11 cellular contexts compared by ENCODE assay signal in the genomic region with DNA sequence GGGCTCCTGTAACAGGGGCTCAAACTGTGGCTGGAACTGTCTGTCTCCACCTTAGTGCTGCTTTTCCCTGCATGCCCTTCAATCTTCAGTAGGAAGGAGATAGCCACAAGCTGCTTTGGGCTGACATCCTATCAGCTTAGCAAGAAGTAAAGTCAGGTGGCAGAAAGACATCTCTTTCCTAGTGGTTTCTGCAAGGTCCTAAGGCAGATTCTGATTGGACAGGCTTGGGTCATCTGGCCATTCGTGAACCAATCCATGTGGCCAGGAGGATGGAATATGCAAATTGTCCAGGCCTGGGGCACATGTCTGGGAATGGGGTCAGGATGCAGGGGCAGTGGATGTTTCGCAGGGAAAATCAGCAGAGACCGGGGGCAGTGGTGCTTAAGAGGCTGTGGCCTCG. TPM values are rescaled to one million over a fixed set of nuclear protein-coding genes. Genes with fewer than 3 reads are reported as not detected.
DNase-seq lines count a peak whose midpoint lies in the region; ATAC-seq, FAIRE-seq and TF ChIP-seq lines count a peak whose summit lies in the region.
"Had no signal": no experiment of that assay in that cellular context is flagged by ENCODE, and none has a peak within 500 bp of the region (broad histone marks: within the 10 kb centered on the region; RNA-seq: fewer than 3 reads in every experiment).

No MANE protein-coding gene starts in this region.

- H3K27ac Mint-ChIP-seq in T-helper 2 cell treated with Interferon-gamma antibody and Interleukin-4, amounts not matched to agents 5 μg/mL and 100 μg/mL, for 36 hours = peak overlapping the region; percentile 10
- no peak overlapping the region for H3K27ac Mint-ChIP-seq in T-cell
- H3K27ac Mint-ChIP-seq: stimulated activated memory B cell treated with anti-CD40 and anti-IgM and Interleukin-4, amounts not matched to agents 10 μg/mL and 1 μg/mL and 100 μg/mL, for 72 hours had no signal

- H3K4me3 Mint-ChIP-seq in T-helper 2 cell treated with Interferon-gamma antibody and Interleukin-4, amounts not matched to agents 5 μg/mL and 100 μg/mL, for 36 hours = no peak overlapping the region
- no peak overlapping the region for H3K4me3 Mint-ChIP-seq in T-cell
- H3K4me3 Mint-ChIP-seq: activated T-cell treated with anti-CD3 and anti-CD28 coated beads, Interleukin-2, amount 50 U/mL, for 24 hours; stimulated activated memory B cell treated with anti-CD40 and anti-IgM and Interleukin-4, amounts not matched to agents 10 μg/mL and 1 μg/mL and 100 μg/mL, for 72 hours had no signal

- TF ChIP-seq CTCF in epithelial cell of esophagus (IDR thresholded peaks at IDR 0.05; ENCODE audit: insufficient read depth, low read depth, low read length, missing control alignments) (no peak), testis (IDR thresholded peaks at IDR 0.05) (no peak), D721Med (IDR thresholded peaks at IDR 0.05; ENCODE audit: insufficient read depth, missing control alignments) (no peak)

- POLR2A ChIA-PET in T-cell (lab: Charles Lee) = interaction anchor here in 1 of 2 donors (0.6 kb wide), 1 partner anchor 13 kb away, joined by 8 read pairs; no protein-coding TSS in a partner anchor

- no peak for DNase-seq in T-helper 2 cell treated with Interferon-gamma antibody and Interleukin-4, amounts not matched to agents 5 μg/mL and 100 μg/mL, for 36 hours (ENCODE audit: low spot score)
- DNase-seq in T-helper 2 cell = no peak
- DNase-seq in RCC 7860 (ENCODE audit: low spot score) = peak; percentile 4
- DNase-seq in epithelial cell of esophagus (ENCODE audit: low read depth) = peak; percentile 25
- DNase-seq in testis = peak; percentile 46
- DNase-seq in globus pallidus (ENCODE audit: low spot score) = no peak
- no peak for DNase-seq in T-cell
- DNase-seq in D721Med (ENCODE audit: insufficient read length, low spot score) = no peak
- DNase-seq: activated T-cell treated with anti-CD3 and anti-CD28 coated beads, Interleukin-2, amount 50 U/mL, for 24 hours had no signal

- intact Hi-C loops in testis (cut with DNase I; ENCODE audit: low total_unique reads) = loop anchor here (10.0 kb wide), 1 partner anchor 244 kb away; no protein-coding TSS in a partner anchor

- H3K36me3 ChIP-seq in testis (ENCODE audit: low read depth, missing control alignments) = no peaks in the 10 kb centered on the region

- H3K9me3 ChIP-seq in testis = no peaks in the 10 kb centered on the region

- H3K27ac ChIP-seq in testis = no peak overlapping the region

- FAIRE-seq in RCC 7860 (lab: Jason Lieb, UNC) = no peak
- FAIRE-seq in D721Med (lab: Jason Lieb, UNC) = no peak

- H3K36me3 Mint-ChIP-seq in T-helper 2 cell treated with Interferon-gamma antibody and Interleukin-4, amounts not matched to agents 5 μg/mL and 100 μg/mL, for 36 hours (ENCODE audit: low read depth) = peaks cover 30% of the 10 kb centered on the region
- peaks cover 25% of the 10 kb centered on the region for H3K36me3 Mint-ChIP-seq in T-cell

- CTCF ChIA-PET in T-cell (lab: Charles Lee) = interaction anchor here in 1 of 2 donors (0.9 kb wide), 1 partner anchor 102 kb away, joined by 3 read pairs; no protein-coding TSS in a partner anchor

- H3K4me3 ChIP-seq in epithelial cell of esophagus (ENCODE audit: low read length) = no peak overlapping the region
- no peak overlapping the region for H3K4me3 ChIP-seq in testis

- TF ChIP-seq POLR2A in testis (IDR thresholded peaks at IDR 0.05) = no peak

- H3K27me3 ChIP-seq in testis = no peaks in the 10 kb centered on the region

- H3K4me1 ChIP-seq in testis = peaks cover 11% of the 10 kb centered on the region

- H3K9me3 Mint-ChIP-seq in T-helper 2 cell treated with Interferon-gamma antibody and Interleukin-4, amounts not matched to agents 5 μg/mL and 100 μg/mL, for 36 hours = no peaks in the 10 kb centered on the region
- no peaks in the 10 kb centered on the region for H3K9me3 Mint-ChIP-seq in T-cell
- H3K9me3 Mint-ChIP-seq: activated T-cell treated with anti-CD3 and anti-CD28 coated beads, Interleukin-2, amount 50 U/mL, for 24 hours; stimulated activated memory B cell treated with anti-CD40 and anti-IgM and Interleukin-4, amounts not matched to agents 10 μg/mL and 1 μg/mL and 100 μg/mL, for 72 hours had no signal

- 85 to 90% methylated on average over 4 of the region's 4 CpGs for WGBS in testis, 2 donors

- H3K4me1 Mint-ChIP-seq in T-helper 2 cell treated with Interferon-gamma antibody and Interleukin-4, amounts not matched to agents 5 μg/mL and 100 μg/mL, for 36 hours (ENCODE audit: low read depth) = peaks cover 20% of the 10 kb centered on the region
- peaks cover 16 to 25% (median 24%) of the 10 kb centered on the region in 3 donors for H3K4me1 Mint-ChIP-seq in T-cell

- no peak for ATAC-seq in T-cell (replicated peaks in 1 of 4)
- ATAC-seq: left lobe of liver; stimulated activated memory B cell treated with anti-CD40 and anti-IgM and Interleukin-4, amounts not matched to agents 10 μg/mL and 1 μg/mL and 100 μg/mL, for 72 hours had no signal

- H3K27me3 Mint-ChIP-seq in T-helper 2 cell treated with Interferon-gamma antibody and Interleukin-4, amounts not matched to agents 5 μg/mL and 100 μg/mL, for 36 hours (ENCODE audit: low read depth) = no peaks in the 10 kb centered on the region
- no peaks in the 10 kb centered on the region for H3K27me3 Mint-ChIP-seq in T-cell
- H3K27me3 Mint-ChIP-seq: activated T-cell treated with anti-CD3 and anti-CD28 coated beads, Interleukin-2, amount 50 U/mL, for 24 hours; stimulated activated memory B cell treated with anti-CD40 and anti-IgM and Interleukin-4, amounts not matched to agents 10 μg/mL and 1 μg/mL and 100 μg/mL, for 72 hours had no signal

RNA-seq across cellular contexts. Expression of gene RITA1, which starts 5.2 kb away (rescaled TPM):
- total RNA-seq in testis = 10 to 100 TPM; 20.9 to 22.1 TPM
- polyA plus RNA-seq in testis (ENCODE audit: insufficient read depth, low read depth, low replicate concordance) = 14.3 TPM
- 10 to 100 TPM in 3 of 5 donors, 1 to 10 TPM in 2; 7.8 to 17.8 (median 13.8) TPM for total RNA-seq in T-cell

RNA-seq across cellular contexts. Expression of gene DDX54, which starts 5.5 kb away (rescaled TPM):
- total RNA-seq in testis (10 to 100 TPM; 62.4 to 63.6 TPM), T-cell (10 to 100 TPM; 86.1 to 100.0 (median 88.0) TPM)
- polyA plus RNA-seq in testis (ENCODE audit: insufficient read depth, low read depth, low replicate concordance) = 40.3 TPM

RNA-seq across cellular contexts. Expression of gene TPCN1, which starts 30.5 kb away (rescaled TPM):
- total RNA-seq in testis (10 to 100 TPM; 48.7 to 73.0 TPM), T-cell (10 to 100 TPM; 58.8 to 81.6 (median 73.5) TPM)
- 33.4 TPM for polyA plus RNA-seq in testis (ENCODE audit: insufficient read depth, low read depth, low replicate concordance)

RNA-seq across cellular contexts. Expression of gene CFAP73, which starts 41.2 kb away (rescaled TPM):
- total RNA-seq in testis (under 1 TPM in 1 of 2 donors, not detected in 1; 0.81 TPM), T-cell (under 1 TPM in 2 of 5 donors, not detected in 3; 0.25 to 0.69 TPM)
- polyA plus RNA-seq in testis (ENCODE audit: insufficient read depth, low read depth, low replicate concordance) = 1.2 TPM
- total RNA-seq: left lobe of liver had no signal

RNA-seq across cellular contexts. Expression of gene RASAL1, which starts 55.2 kb away (rescaled TPM):
- 10 to 100 TPM; 18.2 to 20.1 TPM for total RNA-seq in testis
- 5.0 TPM for polyA plus RNA-seq in testis (ENCODE audit: insufficient read depth, low read depth, low replicate concordance)
- 1 to 10 TPM in 2 of 5 donors, under 1 TPM in 3; 0.43 to 2.9 (median 0.85) TPM for total RNA-seq in T-cell

Comparison
In these comparisons a context has a peak if more than half of its experiments do, and no peak if none do; other contexts are left out.
1. DNase-seq: peak in RCC 7860 (single experiment), epithelial cell of esophagus (single experiment) and testis (single experiment); none in T-helper 2 cell treated with Interferon-gamma antibody and Interleukin-4, amounts not matched to agents 5 μg/mL and 100 μg/mL, for 36 hours (single experiment), T-helper 2 cell (0 of 5), globus pallidus (single experiment), T-cell (0 of 34) and D721Med (single experiment).